9 cellular contexts compared by ENCODE assay signal in genomic region chr6:85864453-85865401, GRCh38.
A peak's percentile ranks its signal among the peaks of the same experiment; 100 is the strongest.
DNase-seq lines count a peak whose midpoint lies in the region; ATAC-seq, FAIRE-seq and TF ChIP-seq lines count a peak whose summit lies in the region.
"Had no signal": no experiment of that assay in that cellular context is flagged by ENCODE, and none has a peak within 500 bp of the region (broad histone marks: within the 10 kb centered on the region; RNA-seq: fewer than 3 reads in every experiment).

No MANE protein-coding gene starts in this region.

- no peaks in the 10 kb centered on the region for H3K9me1 ChIP-seq in keratinocyte (ENCODE audit: control insufficient read depth, extremely low read depth, insufficient read depth, low read length)

- H3K27ac ChIP-seq in brain microvascular endothelial cell = no peak overlapping the region
- H3K27ac ChIP-seq in keratinocyte (ENCODE audit: control insufficient read depth, insufficient read depth, low read length) = no peak overlapping the region
- peak overlapping the region; percentile 69 to 85 for H3K27ac ChIP-seq in aorta (ENCODE audit: low read depth in 1 of 2, low read length in 2 of 2)

- TF ChIP-seq CTCF in brain microvascular endothelial cell (IDR thresholded peaks at IDR 0.05; ENCODE audit: low read depth, low read length, missing control alignments) (peak; percentile 21), keratinocyte (optimal IDR thresholded peaks at IDR 0.05 in 1 of 3, IDR thresholded peaks at IDR 0.05 in 1 of 3, conservative IDR thresholded peaks at IDR 0.05 in 1 of 3; ENCODE audit: extremely low read depth in 1 of 3, insufficient read depth in 2 of 3, low read length in 3 of 3) (peak in 1 of 3 experiments; percentile 16)

- no peaks in the 10 kb centered on the region for H3K27me3 ChIP-seq in brain microvascular endothelial cell (replicated peaks)
- H3K27me3 ChIP-seq in keratinocyte (ENCODE audit: control insufficient read depth, extremely low read depth, insufficient read depth, low read length) = no peaks in the 10 kb centered on the region
- H3K27me3 ChIP-seq in aorta (ENCODE audit: control insufficient read depth in 1 of 2, insufficient read depth in 2 of 2, low read length in 1 of 2) = no peaks in the 10 kb centered on the region

- dilution Hi-C loops in keratinocyte (cut with MboI; ENCODE audit: extremely low pct_ligation_motif_present, low sequenced_read_pairs) = no loop called here

- intact Hi-C loops in Right ventricle myocardium inferior (cut with DNase I) (loop anchor here (10.0 kb wide), 1 partner anchor 220 kb away; the partner anchor contains the start of gene SYNCRIP), cardiac septum (cut with DNase I) (no loop called here), aorta (cut with DNase I) (loop anchor here in 1 of 2 donors (10.0 kb wide), 1 partner anchor 100 kb away; no protein-coding TSS in a partner anchor)

- H4K20me1 ChIP-seq in keratinocyte (ENCODE audit: control insufficient read depth, extremely low read depth, insufficient read depth, low read length) = no peaks in the 10 kb centered on the region

- H3K4me2 ChIP-seq in keratinocyte (ENCODE audit: control insufficient read depth, extremely low read depth, insufficient read depth, low read depth, low read length) = peak overlapping the region; percentile 86

- no peaks in the 10 kb centered on the region for H3K79me2 ChIP-seq in keratinocyte (ENCODE audit: control insufficient read depth, insufficient read depth, low read length)

- H3K9me3 ChIP-seq in keratinocyte (ENCODE audit: control insufficient read depth, low read depth, low read length) (no peaks in the 10 kb centered on the region), aorta (ENCODE audit: control insufficient read depth, low read length) (no peaks in the 10 kb centered on the region)

- in situ Hi-C loops in brain microvascular endothelial cell (cut with HindIII; ENCODE audit: low pct_ligation_motif_present, low sequenced_read_pairs) = no loop called here

- no peak overlapping the region for H3K9ac ChIP-seq in keratinocyte (ENCODE audit: control insufficient read depth, extremely low read depth, insufficient read depth, low read length)

- DNase-seq in Right ventricle myocardium inferior (ENCODE audit: missing footprints) (no peak), cardiac septum (ENCODE audit: low spot score) (no peak), brain microvascular endothelial cell (no peak), keratinocyte (ENCODE audit: low read depth, low spot score) (no peak), aorta (no peak), NCI-H1417 treated with DMSO at 0.1 percent for 48 hours (lab: John Stamatoyannopoulos, UW) (no peak), kidney glomerular epithelial cell (lab: John Stamatoyannopoulos, UW) (no peak)
- DNase-seq: NCI-H1436 treated with DMSO at 0.1 percent for 48 hours had no signal

- 9 to 13% methylated on average over 7 of the region's 7 CpGs for WGBS in aorta, 2 donors

- peak; percentile 43 for FAIRE-seq in keratinocyte (lab: Jason Lieb, UNC)

- ATAC-seq in Right ventricle myocardium inferior (peak; percentile 16), aorta (ENCODE audit: low FRiP score) (peak; percentile 66), HG03196 (IDR thresholded peaks at IDR 0.05; ENCODE audit: unreplicated experiment) (no peak)

- H3K36me3 ChIP-seq in brain microvascular endothelial cell (replicated peaks) (no peaks in the 10 kb centered on the region), keratinocyte (ENCODE audit: control insufficient read depth in 2 of 2, extremely low read depth in 1 of 2, insufficient read depth in 2 of 2, low read length in 2 of 2) (no peaks in the 10 kb centered on the region), aorta (ENCODE audit: control insufficient read depth in 1 of 2, insufficient read depth in 2 of 2, low read length in 1 of 2) (no peaks in the 10 kb centered on the region)

- H3K4me1 ChIP-seq in keratinocyte (ENCODE audit: control insufficient read depth, extremely low read depth, insufficient read depth, low read length) = peaks cover 10% of the 10 kb centered on the region
- H3K4me1 ChIP-seq in aorta (ENCODE audit: control insufficient read depth in 1 of 2, insufficient read depth in 2 of 2, low read length in 2 of 2) = peaks cover 0 to 4% of the 10 kb centered on the region in 2 donors

- H3K4me3 ChIP-seq in brain microvascular endothelial cell (ENCODE audit: low read depth, low read length) (no peak overlapping the region), keratinocyte (ENCODE audit: control insufficient read depth in 2 of 3, extremely low read depth in 1 of 3, insufficient read depth in 2 of 3, low read depth in 1 of 3, low read length in 3 of 3) (no peak overlapping the region), aorta (ENCODE audit: low read length in 2 of 2) (no peak overlapping the region)

- peak overlapping the region; percentile 40 for H2AFZ ChIP-seq in keratinocyte (ENCODE audit: control insufficient read depth, low read length)

Comparison
In these comparisons a context has a peak if more than half of its experiments do, and no peak if none do; other contexts are left out.
1. H3K27ac ChIP-seq: peak in aorta (2 of 2); none in brain microvascular endothelial cell (single experiment) and keratinocyte (single experiment).